21 cellular contexts compared by ENCODE assay signal in the genomic region with DNA sequence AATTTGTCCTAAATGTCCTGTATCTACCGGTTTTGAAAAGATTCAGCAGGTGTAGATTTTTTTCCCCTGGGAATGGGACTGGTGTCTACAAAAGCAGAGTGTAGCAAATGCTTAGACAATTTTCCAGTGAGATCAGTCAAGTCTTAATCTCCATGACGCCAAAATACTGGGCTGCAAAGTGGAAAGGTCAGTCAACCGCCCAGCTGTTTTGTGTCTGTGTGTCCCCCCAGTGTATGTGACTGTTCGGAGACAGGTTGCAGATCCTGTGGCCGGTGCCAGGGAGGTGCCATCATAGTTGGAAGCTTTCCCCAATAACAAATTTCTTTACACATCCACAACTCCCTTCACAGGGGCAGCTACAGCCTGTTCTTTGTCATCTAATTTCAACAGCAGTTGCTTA.
DNase-seq lines count a peak whose midpoint lies in the region; ATAC-seq and TF ChIP-seq lines count a peak whose summit lies in the region.
"Had no signal": no experiment of that assay in that cellular context is flagged by ENCODE, and none has a peak within 500 bp of the region (broad histone marks: within the 10 kb centered on the region; RNA-seq: fewer than 3 reads in every experiment).

No MANE protein-coding gene starts in this region.

- ATAC-seq in WTC11 (no peak), left cardiac atrium (peak; percentile 68 to 84), GM19463 (IDR thresholded peaks at IDR 0.05; ENCODE audit: unreplicated experiment) (no peak)
- ATAC-seq in activated CD8-positive, alpha-beta T cell treated with anti-CD3 and anti-CD28 coated beads, Interleukin-2, amount 10 ng/mL, durations not matched to agents 7 days and 5 days = no peak
- ATAC-seq: GM12878 had no signal

- H3K9me3 ChIP-seq in muscle layer of duodenum (ENCODE audit: control insufficient read depth in 1 of 2, low read length in 2 of 2) = no peaks in the 10 kb centered on the region
- H3K9me3 ChIP-seq: BLaER1, tibial artery had no signal

- peaks cover 0 to 5% of the 10 kb centered on the region in 2 donors for H3K4me1 ChIP-seq in muscle layer of duodenum (ENCODE audit: control insufficient read depth in 1 of 2, insufficient read depth in 2 of 2, low read length in 2 of 2)
- H3K4me1 ChIP-seq: BLaER1, tibial artery had no signal

- 0 out of 2 replicates have a peak overlapping the region, but pooled peaks have one; percentile 0 for H3K4me3 Mint-ChIP-seq in WTC11
- no peak overlapping the region for H3K4me3 Mint-ChIP-seq in activated CD8-positive, alpha-beta T cell treated with anti-CD3 and anti-CD28 coated beads, Interleukin-2, amount 10 ng/mL, durations not matched to agents 7 days and 5 days
- H3K4me3 Mint-ChIP-seq: activated CD4-positive, alpha-beta T cell treated with anti-CD3 and anti-CD28 coated beads, Interleukin-2, amount 10 ng/mL, durations not matched to agents 24 days and 14 days; activated naive CD4-positive, alpha-beta T cell treated with anti-CD3 and anti-CD28 coated beads, Interleukin-2, amount 50 U/mL, for 24 hours; nephron progenitor cell had no signal

- H3K27me3 Mint-ChIP-seq in WTC11 (ENCODE audit: low read depth) = no peaks in the 10 kb centered on the region
- H3K27me3 Mint-ChIP-seq in activated CD8-positive, alpha-beta T cell treated with anti-CD3 and anti-CD28 coated beads, Interleukin-2, amount 10 ng/mL, durations not matched to agents 7 days and 5 days (ENCODE audit: low read depth) = no peaks in the 10 kb centered on the region
- H3K27me3 Mint-ChIP-seq: activated naive CD4-positive, alpha-beta T cell treated with anti-CD3 and anti-CD28 coated beads, Interleukin-2, amount 50 U/mL, for 24 hours; IgD-negative memory B cell had no signal

- no peak overlapping the region for H3K4me3 ChIP-seq in muscle layer of duodenum (ENCODE audit: low read depth in 1 of 2, low read length in 2 of 2)
- H3K4me3 ChIP-seq: BLaER1, dorsolateral prefrontal cortex, GM12878, smooth muscle cell, tibial artery had no signal

- no peak for TF ChIP-seq CTCF in WTC11 (IDR thresholded peaks at IDR 0.05)

- no peaks in the 10 kb centered on the region for H3K27me3 ChIP-seq in muscle layer of duodenum (ENCODE audit: low read depth, low read length)
- H3K27me3 ChIP-seq: BLaER1, brain microvascular endothelial cell, tibial artery had no signal

- CTCF ChIA-PET in WTC11 (lab: Charles Lee) = no interaction called here
- CTCF ChIA-PET in activated CD8-positive, alpha-beta T cell treated with anti-CD3 and anti-CD28 coated beads, Interleukin-2, amount 10 ng/mL, durations not matched to agents 7 days and 5 days (lab: Charles Lee) = no interaction called here

- no peaks in the 10 kb centered on the region for H3K36me3 ChIP-seq in muscle layer of duodenum (ENCODE audit: control insufficient read depth in 1 of 2, insufficient read depth in 2 of 2, low read length in 2 of 2)
- H3K36me3 ChIP-seq: BLaER1, brain microvascular endothelial cell, tibial artery had no signal

- intact Hi-C loops in left cardiac atrium (cut with DNase I) = no loop called here

- peaks cover 45% of the 10 kb centered on the region for H3K4me1 Mint-ChIP-seq in WTC11
- no peaks in the 10 kb centered on the region for H3K4me1 Mint-ChIP-seq in activated CD8-positive, alpha-beta T cell treated with anti-CD3 and anti-CD28 coated beads, Interleukin-2, amount 10 ng/mL, durations not matched to agents 7 days and 5 days (ENCODE audit: low read depth)
- H3K4me1 Mint-ChIP-seq: activated CD4-positive, alpha-beta T cell treated with anti-CD3 and anti-CD28 coated beads, Interleukin-2, amount 10 ng/mL, durations not matched to agents 24 days and 14 days; activated naive CD4-positive, alpha-beta T cell treated with anti-CD3 and anti-CD28 coated beads, Interleukin-2, amount 50 U/mL, for 24 hours; IgD-negative memory B cell; nephron progenitor cell had no signal

- no peak for DNase-seq in WTC11 (ENCODE audit: low spot score)
- DNase-seq in left cardiac atrium = peak; percentile 37
- DNase-seq in activated CD8-positive, alpha-beta T cell treated with anti-CD3 and anti-CD28 coated beads, Interleukin-2, amount 10 ng/mL, durations not matched to agents 7 days and 5 days = no peak
- no peak for DNase-seq in ecto neural progenitor cell (ENCODE audit: low spot score)
- DNase-seq in stimulated activated CD4-positive, alpha-beta T cell treated with anti-CD3 and anti-CD28 coated beads, Interleukin-2, amount 100 ng/mL, for 24 hours = no peak
- DNase-seq: activated CD4-positive, alpha-beta T cell treated with anti-CD3 and anti-CD28 coated beads, Interleukin-2, amount 10 ng/mL, durations not matched to agents 24 days and 14 days; amniotic stem cell; brain microvascular endothelial cell; dorsolateral prefrontal cortex; midbrain; NCI-H446 treated with DMSO at 0.1 percent for 48 hours; NCI-H774; nephron progenitor cell; tibial artery had no signal

- no peaks in the 10 kb centered on the region; the same call in 1 of the 2 replicates for H3K36me3 Mint-ChIP-seq in WTC11
- H3K36me3 Mint-ChIP-seq in activated CD8-positive, alpha-beta T cell treated with anti-CD3 and anti-CD28 coated beads, Interleukin-2, amount 10 ng/mL, durations not matched to agents 7 days and 5 days (ENCODE audit: low read depth) = no peaks in the 10 kb centered on the region
- H3K36me3 Mint-ChIP-seq: activated naive CD4-positive, alpha-beta T cell treated with anti-CD3 and anti-CD28 coated beads, Interleukin-2, amount 50 U/mL, for 24 hours had no signal

- POLR2A ChIA-PET in WTC11 (lab: Charles Lee) = no interaction called here
- POLR2A ChIA-PET in activated CD8-positive, alpha-beta T cell treated with anti-CD3 and anti-CD28 coated beads, Interleukin-2, amount 10 ng/mL, durations not matched to agents 7 days and 5 days (lab: Charles Lee) = no interaction called here

- peak overlapping the region; percentile 12 for H3K27ac ChIP-seq in muscle layer of duodenum (ENCODE audit: low read length)
- H3K27ac ChIP-seq: BLaER1, brain microvascular endothelial cell, dorsolateral prefrontal cortex, tibial artery had no signal

- H3K9me3 Mint-ChIP-seq in WTC11 = peaks cover 8% of the 10 kb centered on the region; the same call in 1 of the 2 replicates
- H3K9me3 Mint-ChIP-seq in activated CD8-positive, alpha-beta T cell treated with anti-CD3 and anti-CD28 coated beads, Interleukin-2, amount 10 ng/mL, durations not matched to agents 7 days and 5 days (ENCODE audit: insufficient read depth) = no peaks in the 10 kb centered on the region
- H3K9me3 Mint-ChIP-seq: activated CD4-positive, alpha-beta T cell treated with anti-CD3 and anti-CD28 coated beads, Interleukin-2, amount 10 ng/mL, durations not matched to agents 24 days and 14 days; activated naive CD4-positive, alpha-beta T cell treated with anti-CD3 and anti-CD28 coated beads, Interleukin-2, amount 50 U/mL, for 24 hours; IgD-negative memory B cell had no signal

- peak overlapping the region; percentile 98 for H3K27ac Mint-ChIP-seq in WTC11
- no peak overlapping the region for H3K27ac Mint-ChIP-seq in activated CD8-positive, alpha-beta T cell treated with anti-CD3 and anti-CD28 coated beads, Interleukin-2, amount 10 ng/mL, durations not matched to agents 7 days and 5 days
- H3K27ac Mint-ChIP-seq: activated CD4-positive, alpha-beta T cell treated with anti-CD3 and anti-CD28 coated beads, Interleukin-2, amount 10 ng/mL, durations not matched to agents 24 days and 14 days; activated naive CD4-positive, alpha-beta T cell treated with anti-CD3 and anti-CD28 coated beads, Interleukin-2, amount 50 U/mL, for 24 hours; IgD-negative memory B cell; nephron progenitor cell had no signal

TF ChIP-seq in WTC11, 78 proteins besides CTCF, POLR2A, EP300 and RAD21 (continues in another document):
- no peak for TF ChIP-seq NFE2L1 (CRISPR knock-in tag; IDR thresholded peaks at IDR 0.05)
- TF ChIP-seq, protein P1, sequence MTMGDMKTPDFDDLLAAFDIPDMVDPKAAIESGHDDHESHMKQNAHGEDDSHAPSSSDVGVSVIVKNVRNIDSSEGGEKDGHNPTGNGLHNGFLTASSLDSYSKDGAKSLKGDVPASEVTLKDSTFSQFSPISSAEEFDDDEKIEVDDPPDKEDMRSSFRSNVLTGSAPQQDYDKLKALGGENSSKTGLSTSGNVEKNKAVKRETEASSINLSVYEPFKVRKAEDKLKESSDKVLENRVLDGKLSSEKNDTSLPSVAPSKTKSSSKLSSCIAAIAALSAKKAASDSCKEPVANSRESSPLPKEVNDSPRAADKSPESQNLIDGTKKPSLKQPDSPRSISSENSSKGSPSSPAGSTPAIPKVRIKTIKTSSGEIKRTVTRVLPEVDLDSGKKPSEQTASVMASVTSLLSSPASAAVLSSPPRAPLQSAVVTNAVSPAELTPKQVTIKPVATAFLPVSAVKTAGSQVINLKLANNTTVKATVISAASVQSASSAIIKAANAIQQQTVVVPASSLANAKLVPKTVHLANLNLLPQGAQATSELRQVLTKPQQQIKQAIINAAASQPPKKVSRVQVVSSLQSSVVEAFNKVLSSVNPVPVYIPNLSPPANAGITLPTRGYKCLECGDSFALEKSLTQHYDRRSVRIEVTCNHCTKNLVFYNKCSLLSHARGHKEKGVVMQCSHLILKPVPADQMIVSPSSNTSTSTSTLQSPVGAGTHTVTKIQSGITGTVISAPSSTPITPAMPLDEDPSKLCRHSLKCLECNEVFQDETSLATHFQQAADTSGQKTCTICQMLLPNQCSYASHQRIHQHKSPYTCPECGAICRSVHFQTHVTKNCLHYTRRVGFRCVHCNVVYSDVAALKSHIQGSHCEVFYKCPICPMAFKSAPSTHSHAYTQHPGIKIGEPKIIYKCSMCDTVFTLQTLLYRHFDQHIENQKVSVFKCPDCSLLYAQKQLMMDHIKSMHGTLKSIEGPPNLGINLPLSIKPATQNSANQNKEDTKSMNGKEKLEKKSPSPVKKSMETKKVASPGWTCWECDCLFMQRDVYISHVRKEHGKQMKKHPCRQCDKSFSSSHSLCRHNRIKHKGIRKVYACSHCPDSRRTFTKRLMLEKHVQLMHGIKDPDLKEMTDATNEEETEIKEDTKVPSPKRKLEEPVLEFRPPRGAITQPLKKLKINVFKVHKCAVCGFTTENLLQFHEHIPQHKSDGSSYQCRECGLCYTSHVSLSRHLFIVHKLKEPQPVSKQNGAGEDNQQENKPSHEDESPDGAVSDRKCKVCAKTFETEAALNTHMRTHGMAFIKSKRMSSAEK (CRISPR knock-in tag; IDR thresholded peaks at IDR 0.05; ENCODE audit: borderline replicate concordance) = no peak
- no peak for TF ChIP-seq ZNF138 (CRISPR knock-in tag; conservative IDR thresholded peaks at IDR 0.05)
- TF ChIP-seq OVOL2 (CRISPR knock-in tag; IDR thresholded peaks at IDR 0.05; ENCODE audit: borderline replicate concordance) = no peak
- TF ChIP-seq ZBTB21 (CRISPR knock-in tag; IDR thresholded peaks at IDR 0.05; ENCODE audit: borderline replicate concordance) = no peak
- no peak for TF ChIP-seq MXD4 (CRISPR knock-in tag; IDR thresholded peaks at IDR 0.05; ENCODE audit: borderline replicate concordance)
- TF ChIP-seq CBFB (CRISPR knock-in tag; IDR thresholded peaks at IDR 0.05; ENCODE audit: low read depth) = no peak
- no peak for TF ChIP-seq SMAD3 (CRISPR knock-in tag; IDR thresholded peaks at IDR 0.05; ENCODE audit: borderline replicate concordance)

Comparison
In these comparisons a context has a peak if more than half of its experiments do, and no peak if none do; other contexts are left out.
1. ATAC-seq: peak in left cardiac atrium (2 of 2); none in WTC11 (single experiment), GM19463 (single experiment) and activated CD8-positive, alpha-beta T cell treated with anti-CD3 and anti-CD28 coated beads, Interleukin-2, amount 10 ng/mL, durations not matched to agents 7 days and 5 days (single experiment).